Comparison of ENCODE assay signal across 8 cellular contexts in the genomic region with DNA sequence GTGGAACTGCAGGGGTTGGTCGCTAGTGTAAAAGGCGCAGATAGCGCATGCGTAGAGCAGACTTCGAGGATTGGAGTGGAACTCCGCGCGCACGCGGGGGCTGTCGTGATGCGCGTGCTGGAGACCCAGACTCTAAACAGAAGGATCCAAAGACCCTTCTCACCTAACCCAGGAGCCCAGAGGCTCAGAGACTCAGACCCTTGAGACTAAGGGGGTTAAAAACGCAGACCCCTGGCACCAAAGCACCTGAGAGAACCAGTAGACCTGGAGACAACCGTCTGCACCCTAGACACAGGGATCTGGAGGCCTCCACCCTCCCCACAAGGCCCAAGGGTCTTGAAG. TPM values are rescaled to one million over a fixed set of nuclear protein-coding genes. Genes with fewer than 3 reads are reported as not detected.
DNase-seq lines count a peak whose midpoint lies in the region; ATAC-seq and TF ChIP-seq lines count a peak whose summit lies in the region.

No MANE protein-coding gene starts in this region.

- no peak for TF ChIP-seq POLR2A in gastrocnemius medialis (IDR thresholded peaks at IDR 0.05)

- peak; percentile 10 for ATAC-seq in HG02884 (IDR thresholded peaks at IDR 0.05; ENCODE audit: unreplicated experiment)
- peak; percentile 48 to 55 (median 53) for ATAC-seq in T-cell (replicated peaks in 1 of 4)
- peak; percentile 46 to 50 for ATAC-seq in gastrocnemius medialis

- H3K36me3 ChIP-seq in cardiac muscle cell (no peaks in the 10 kb centered on the region), gastrocnemius medialis (peaks cover 0 to 1% of the 10 kb centered on the region in 2 donors)

- DNase-seq in NCI-H2171 (lab: John Stamatoyannopoulos, UW), result peak; percentile 60
- DNase-seq in NCI-H2171 treated with DMSO at 0.1 percent for 48 hours (lab: John Stamatoyannopoulos, UW), result no peak
- no peak for DNase-seq in T-cell
- no peak for DNase-seq in cardiac muscle cell (ENCODE audit: low read depth in 1 of 2, low spot score in 1 of 2)
- no peak for DNase-seq in gastrocnemius medialis
- no peak for DNase-seq in activated gamma-delta T cell treated with Interleukin-2 at 50 U/mL for 16 hours
- DNase-seq in NCI-H146 (lab: John Stamatoyannopoulos, UW), result no peak

- intact Hi-C loops in gastrocnemius medialis (cut with DNase I; ENCODE audit: low total_unique reads), result loop anchor here (1.0 to 10.0 kb wide), 4 partner anchors 259 to 486 kb away; a partner anchor contains a TSS

- CTCF ChIA-PET in T-cell (lab: Charles Lee), result interaction anchor here in 1 of 2 donors (0.8 kb wide), 1 partner anchor 12 kb away, joined by 3 read pairs; no protein-coding TSS in a partner anchor

- H3K4me3 ChIP-seq in cardiac muscle cell (peak overlapping the region; percentile 68), gastrocnemius medialis (peak overlapping the region; percentile 62 to 87 (median 70))

- H3K9me3 Mint-ChIP-seq in T-cell, result no peaks in the 10 kb centered on the region

- no peak for TF ChIP-seq CTCF in cardiac muscle cell (IDR thresholded peaks at IDR 0.05; ENCODE audit: low read depth, low read length)
- no peak for TF ChIP-seq CTCF in gastrocnemius medialis (IDR thresholded peaks at IDR 0.05 in 4 of 5, conservative IDR thresholded peaks at IDR 0.05 in 1 of 5)

- H3K27ac ChIP-seq in cardiac muscle cell (no peak overlapping the region), gastrocnemius medialis (peak overlapping the region; percentile 65 to 75 (median 70))

- H3K27me3 ChIP-seq in cardiac muscle cell, result no peaks in the 10 kb centered on the region
- H3K27me3 ChIP-seq in gastrocnemius medialis, result no peaks in the 10 kb centered on the region

- peaks cover 37 to 46% (median 45%) of the 10 kb centered on the region in 3 donors for H3K4me1 Mint-ChIP-seq in T-cell

- peaks cover 11% of the 10 kb centered on the region for H3K36me3 Mint-ChIP-seq in T-cell

- POLR2A ChIA-PET in T-cell (lab: Charles Lee), result interaction anchor here in 1 of 2 donors (0.6 kb wide), 1 partner anchor 301 kb away, joined by 3 read pairs; no protein-coding TSS in a partner anchor

- H3K4me1 ChIP-seq in cardiac muscle cell (ENCODE audit: low read depth) (no peaks in the 10 kb centered on the region), gastrocnemius medialis (peaks cover 8 to 14% of the 10 kb centered on the region in 2 donors)

- H3K27me3 Mint-ChIP-seq in T-cell, result no peaks in the 10 kb centered on the region

- peak overlapping the region; percentile 87 to 98 (median 92) for H3K4me3 Mint-ChIP-seq in T-cell

- in situ Hi-C loops in gastrocnemius medialis (cut with MboI; ENCODE audit: low sequenced_read_pairs in 4 of 4), result loop anchor here (5.0 to 25.0 kb wide), 3 partner anchors 479 to 496 kb away; no protein-coding TSS in a partner anchor

- peak overlapping the region; percentile 96 to 99 for H3K27ac Mint-ChIP-seq in T-cell

- H3K9me3 ChIP-seq in cardiac muscle cell (ENCODE audit: low read depth) (no peaks in the 10 kb centered on the region), gastrocnemius medialis (no peaks in the 10 kb centered on the region)

RNA-seq across cellular contexts. Expression of a gene that starts 0.6 kb away (rescaled TPM):
- total RNA-seq in T-cell (10 to 100 TPM in 3 of 5 donors, 1 to 10 TPM in 2; 3.2 to 18.1 (median 15.9) TPM), cardiac muscle cell (13.5 and 13.8 TPM in 2 replicates), gastrocnemius medialis (10 to 100 TPM in 2 of 4 donors, 1 to 10 TPM in 2; 5.8 to 11.9 (median 9.3) TPM)
- polyA plus RNA-seq in cardiac muscle cell, result 9.4 and 15.6 TPM in 2 replicates

RNA-seq across cellular contexts. Expression of a gene that starts 15.9 kb away (rescaled TPM):
- 1 to 10 TPM in 3 of 5 donors, under 1 TPM in 2; 0.73 to 2.6 (median 1.6) TPM for total RNA-seq in T-cell
- not detected in 2 replicates for total RNA-seq in cardiac muscle cell
- polyA plus RNA-seq in cardiac muscle cell, result not detected in 2 replicates
- total RNA-seq in gastrocnemius medialis, result 1 to 10 TPM in 2 of 4 donors, under 1 TPM in 1, not detected in 1; 0.72 to 1.4 (median 1.0) TPM

RNA-seq across cellular contexts. Expression of a gene that starts 26.1 kb away (rescaled TPM):
- total RNA-seq in T-cell (under 1 TPM; 0.42 to 0.78 (median 0.70) TPM), cardiac muscle cell (0.24 TPM in 1 of 2 replicates, not detected in the other), gastrocnemius medialis (not detected)
- 0.75 TPM in 1 of 2 replicates, not detected in the other for polyA plus RNA-seq in cardiac muscle cell

RNA-seq across cellular contexts. Expression of a gene that starts 33.3 kb away (rescaled TPM):
- total RNA-seq in T-cell, result 1 to 10 TPM in 2 of 5 donors, under 1 TPM in 2, not detected in 1; 0.30 to 3.3 (median 1.0) TPM
- not detected in 2 replicates for total RNA-seq in cardiac muscle cell
- polyA plus RNA-seq in cardiac muscle cell, result not detected in 2 replicates
- under 1 TPM in 3 of 4 donors, not detected in 1; 0.13 to 0.97 (median 0.23) TPM for total RNA-seq in gastrocnemius medialis

RNA-seq across cellular contexts. Expression of a gene that starts 43.9 kb away (rescaled TPM):
- total RNA-seq in T-cell (not detected), cardiac muscle cell (0.45 TPM in 1 of 2 replicates, not detected in the other), gastrocnemius medialis (not detected)
- not detected in 2 replicates for polyA plus RNA-seq in cardiac muscle cell
